ENCODE assay signal across 16 cellular contexts in the genomic region with DNA sequence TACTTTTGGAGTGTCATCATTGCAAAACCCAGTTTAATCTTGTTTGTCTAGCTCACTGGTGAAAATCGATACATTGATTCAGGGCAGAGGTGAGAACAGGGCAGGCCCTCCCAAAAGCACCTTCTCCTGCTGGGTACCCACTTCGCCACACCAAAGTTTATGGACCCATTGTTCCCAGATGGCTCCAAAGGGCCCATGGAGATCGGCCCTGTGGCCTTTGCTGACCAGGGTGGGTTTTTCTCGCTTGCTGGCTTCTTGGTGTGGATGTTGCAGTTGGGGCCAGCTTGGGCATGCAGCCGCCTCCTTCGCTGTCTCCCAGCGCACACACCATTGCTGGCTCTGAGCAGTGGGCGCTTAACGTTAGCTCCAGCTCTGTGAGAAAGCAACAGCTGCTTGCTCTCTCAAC.
DNase-seq lines count a peak whose midpoint lies in the region; ATAC-seq and TF ChIP-seq lines count a peak whose summit lies in the region.
"Had no signal": no experiment of that assay in that cellular context is flagged by ENCODE, and none has a peak within 500 bp of the region (broad histone marks: within the 10 kb centered on the region; RNA-seq: fewer than 3 reads in every experiment).

No MANE protein-coding gene starts in this region.

- no peaks in the 10 kb centered on the region for H3K9me3 Mint-ChIP-seq in endodermal cell
- H3K9me3 Mint-ChIP-seq: CD8-positive, alpha-beta T cell had no signal

- TF ChIP-seq CTCF in endodermal cell (conservative IDR thresholded peaks at IDR 0.05): no peak
- no peak for TF ChIP-seq CTCF in right lobe of liver (IDR thresholded peaks at IDR 0.05)

- H3K4me1 ChIP-seq in endodermal cell (ENCODE audit: control insufficient read depth, insufficient read depth, low read length) (peaks cover 13% of the 10 kb centered on the region), right lobe of liver (peaks cover 0 to 10% (median 5%) of the 10 kb centered on the region in 4 donors), SJCRH30 (no peaks in the 10 kb centered on the region)

- no peak overlapping the region for H3K4me3 Mint-ChIP-seq in endodermal cell
- H3K4me3 Mint-ChIP-seq: CD14-positive monocyte; CD8-positive, alpha-beta T cell had no signal

- TF ChIP-seq POLR2A in right lobe of liver (IDR thresholded peaks at IDR 0.05): no peak

- DNase-seq in NCI-H748 (lab: John Stamatoyannopoulos, UW; ENCODE audit: unreplicated experiment) (peak; percentile 42), NCI-H748 treated with DMSO at 0.1 percent for 48 hours (lab: John Stamatoyannopoulos, UW) (no peak), endodermal cell (peak; percentile 50), right lobe of liver (peak in 1 of 3 donors; percentile 53), posterior vena cava (ENCODE audit: low spot score) (peak; percentile 45), SJCRH30 (no peak)
- no peak for DNase-seq in activated naive CD4-positive, alpha-beta T cell (lab: John Stamatoyannopoulos, UW)
- DNase-seq: CD8-positive, alpha-beta T cell; COR-L47; DMS153; DMS79 treated with DMSO at 0.1 percent for 48 hours; EL; H7 had no signal

- H3K36me3 ChIP-seq in endodermal cell (ENCODE audit: control insufficient read depth, insufficient read depth, low read length) (no peaks in the 10 kb centered on the region), right lobe of liver (no peaks in the 10 kb centered on the region), SJCRH30 (no peaks in the 10 kb centered on the region)

- no peaks in the 10 kb centered on the region for H3K9me3 ChIP-seq in endodermal cell (ENCODE audit: control insufficient read depth, low read length)
- no peaks in the 10 kb centered on the region for H3K9me3 ChIP-seq in right lobe of liver
- no peaks in the 10 kb centered on the region for H3K9me3 ChIP-seq in SJCRH30 (replicated peaks)

- H3K4me3 ChIP-seq in endodermal cell (ENCODE audit: low read length) (no peak overlapping the region), right lobe of liver (no peak overlapping the region), SJCRH30 (no peak overlapping the region)
- H3K4me3 ChIP-seq: K562 had no signal

- H3K36me3 Mint-ChIP-seq in endodermal cell (ENCODE audit: low read depth): no peaks in the 10 kb centered on the region
- H3K36me3 Mint-ChIP-seq: CD14-positive monocyte; CD8-positive, alpha-beta T cell had no signal

- H3K9ac ChIP-seq in endodermal cell (ENCODE audit: extremely low read depth, low read length, poor library complexity, severe bottlenecking): no peak overlapping the region

- no peak overlapping the region for H3K27ac Mint-ChIP-seq in endodermal cell
- H3K27ac Mint-ChIP-seq: CD14-positive monocyte; CD8-positive, alpha-beta T cell had no signal

- 84 to 95% methylated on average over 7 to 9 of the region's 9 CpGs for WGBS in endodermal cell (ENCODE audit: insufficient coverage in 1 of 2, insufficient read length in 1 of 2), 2 experiments
- 19% methylated on average over 4 of the region's 9 CpGs for WGBS in right lobe of liver (ENCODE audit: insufficient coverage, low coverage, low lambda C conversion rate, missing lambda C conversion rate)

- H3K27me3 ChIP-seq in endodermal cell (ENCODE audit: control insufficient read depth, insufficient read depth, low read length, poor library complexity, severe bottlenecking) (no peaks in the 10 kb centered on the region), right lobe of liver (peaks cover 0 to 4% of the 10 kb centered on the region in 2 donors), SJCRH30 (peaks cover 18% of the 10 kb centered on the region)

- intact Hi-C loops in right lobe of liver (cut with DNase I): no loop called here
- intact Hi-C loops in posterior vena cava (cut with DNase I): loop anchor here in 1 of 2 donors (10.0 kb wide), 1 partner anchor 396 kb away; no protein-coding TSS in a partner anchor

- peaks cover 29% of the 10 kb centered on the region for H3K4me1 Mint-ChIP-seq in endodermal cell
- H3K4me1 Mint-ChIP-seq: CD14-positive monocyte had no signal

- H3K27me3 Mint-ChIP-seq in endodermal cell (ENCODE audit: insufficient read depth): peaks cover 15% of the 10 kb centered on the region

- ATAC-seq in right lobe of liver (peak; percentile 74 to 94 (median 90)), GM18873 (IDR thresholded peaks at IDR 0.05; ENCODE audit: low FRiP score, unreplicated experiment) (no peak)
- ATAC-seq: CD8-positive, alpha-beta T cell; K562 had no signal

- no peak overlapping the region for H3K27ac ChIP-seq in endodermal cell (ENCODE audit: low read depth, low read length)
- H3K27ac ChIP-seq in right lobe of liver: no peak overlapping the region
- no peak overlapping the region for H3K27ac ChIP-seq in SJCRH30

Comparison
In these comparisons a context has a peak if more than half of its experiments do, and no peak if none do; other contexts are left out.
1. DNase-seq: peak in NCI-H748 (single experiment), endodermal cell (single experiment) and posterior vena cava (single experiment); none in NCI-H748 treated with DMSO at 0.1 percent for 48 hours (single experiment), activated naive CD4-positive, alpha-beta T cell (0 of 4) and SJCRH30 (0 of 2).